18 cellular contexts compared by ENCODE assay signal in genomic region chr10:44702531-44702930, GRCh38.
"Had no signal": no experiment of that assay in that cellular context is flagged by ENCODE, and none has a peak within 500 bp of the region (broad histone marks: within the 10 kb centered on the region; RNA-seq: fewer than 3 reads in every experiment).

No MANE protein-coding gene starts in this region.

- H3K4me3 Mint-ChIP-seq: naive thymus-derived CD4-positive, alpha-beta T cell; nephron progenitor cell; stimulated activated memory B cell treated with anti-CD40 and anti-IgM and Interleukin-4, amounts not matched to agents 10 μg/mL and 1 μg/mL and 100 μg/mL, for 72 hours; stimulated activated naive CD8-positive, alpha-beta T cell treated with anti-CD3 and anti-CD28 coated beads, Interleukin-15, Interleukin-2, amounts not matched to agents 100 ng/mL and 50 ng/mL, for 24 hours had no signal

- DNase-seq: effector memory CD4-positive, alpha-beta T cell; gastrocnemius medialis; glutamatergic neuron; islet precursor cell; mammary epithelial cell; naive thymus-derived CD4-positive, alpha-beta T cell; nephron progenitor cell; posterior cingulate gyrus; sigmoid colon; stimulated activated CD4-positive, alpha-beta T cell treated with anti-CD3 and anti-CD28 coated beads, Interleukin-4, amount 100 ng/mL, for 1 hour; tibial artery; upper lobe of left lung; uterus had no signal

- H3K27ac Mint-ChIP-seq: naive thymus-derived CD4-positive, alpha-beta T cell; nephron progenitor cell; stimulated activated memory B cell treated with anti-CD40 and anti-IgM and Interleukin-4, amounts not matched to agents 10 μg/mL and 1 μg/mL and 100 μg/mL, for 72 hours; stimulated activated naive CD8-positive, alpha-beta T cell treated with anti-CD3 and anti-CD28 coated beads, Interleukin-15, Interleukin-2, amounts not matched to agents 100 ng/mL and 50 ng/mL, for 24 hours had no signal

- ATAC-seq: esophagus mucosa; gastrocnemius medialis; left lobe of liver; naive thymus-derived CD4-positive, alpha-beta T cell; stimulated activated memory B cell treated with anti-CD40 and anti-IgM and Interleukin-4, amounts not matched to agents 10 μg/mL and 1 μg/mL and 100 μg/mL, for 72 hours had no signal

- H3K27ac ChIP-seq: gastrocnemius medialis, sigmoid colon, skin epidermis, tibial artery, upper lobe of left lung, uterus had no signal

- H3K4me1 ChIP-seq: gastrocnemius medialis, sigmoid colon, upper lobe of left lung, uterus had no signal

- H3K36me3 Mint-ChIP-seq: stimulated activated memory B cell treated with anti-CD40 and anti-IgM and Interleukin-4, amounts not matched to agents 10 μg/mL and 1 μg/mL and 100 μg/mL, for 72 hours had no signal

- H3K36me3 ChIP-seq: gastrocnemius medialis, sigmoid colon, upper lobe of left lung, uterus had no signal

- H3K27me3 ChIP-seq: gastrocnemius medialis, sigmoid colon, tibial artery, upper lobe of left lung, uterus had no signal

- H3K27me3 Mint-ChIP-seq: stimulated activated memory B cell treated with anti-CD40 and anti-IgM and Interleukin-4, amounts not matched to agents 10 μg/mL and 1 μg/mL and 100 μg/mL, for 72 hours had no signal

- H3K4me3 ChIP-seq: gastrocnemius medialis, sigmoid colon, skin epidermis, tibial artery, upper lobe of left lung, uterus had no signal

- H3K4me1 Mint-ChIP-seq: naive thymus-derived CD4-positive, alpha-beta T cell; stimulated activated memory B cell treated with anti-CD40 and anti-IgM and Interleukin-4, amounts not matched to agents 10 μg/mL and 1 μg/mL and 100 μg/mL, for 72 hours had no signal
